Comparison of ENCODE assay signal across 22 cellular contexts in the genomic region with DNA sequence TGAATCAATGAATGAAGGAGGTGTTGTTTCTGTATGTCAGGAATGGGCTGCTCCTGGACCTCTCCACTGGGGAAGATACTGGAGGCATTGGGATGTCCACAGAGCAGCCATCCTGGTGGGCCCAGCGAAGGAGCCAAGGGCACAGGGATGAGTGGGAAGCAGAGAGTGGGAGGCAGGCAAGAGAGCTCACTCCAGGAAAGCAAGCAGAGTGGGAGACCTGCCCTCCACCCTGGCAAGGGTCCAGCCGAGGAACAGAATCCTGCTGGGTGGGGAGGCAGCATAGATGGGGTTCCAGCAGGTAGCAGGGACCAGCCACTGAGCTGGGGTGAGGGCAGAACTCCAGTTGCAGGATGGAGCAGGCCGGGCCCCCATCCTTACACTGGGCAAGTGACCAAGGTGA.
DNase-seq lines count a peak whose midpoint lies in the region; TF ChIP-seq lines count a peak whose summit lies in the region.
"Had no signal": no experiment of that assay in that cellular context is flagged by ENCODE, and none has a peak within 500 bp of the region (broad histone marks: within the 10 kb centered on the region; RNA-seq: fewer than 3 reads in every experiment).

No MANE protein-coding gene starts in this region.

- no peaks in the 10 kb centered on the region for H3K9me3 ChIP-seq in mesenchymal stem cell (ENCODE audit: control insufficient read depth, low read length)
- H3K9me3 ChIP-seq: A549, BE2C had no signal

- no peak for TF ChIP-seq CTCF in osteocyte (IDR thresholded peaks at IDR 0.05)
- no peak for TF ChIP-seq CTCF in type B pancreatic cell (conservative IDR thresholded peaks at IDR 0.05)

- WGBS in mesenchymal stem cell, result 98% methylated on average over 3 of the region's 3 CpGs

- H3K36me3 Mint-ChIP-seq in osteocyte (ENCODE audit: unreplicated experiment) (no peaks in the 10 kb centered on the region), type B pancreatic cell (no peaks in the 10 kb centered on the region)
- H3K36me3 Mint-ChIP-seq in activated T-cell treated with anti-CD3 and anti-CD28 coated beads, Interleukin-2, amount 50 U/mL, for 24 hours (ENCODE audit: low read depth), result no peaks in the 10 kb centered on the region
- H3K36me3 Mint-ChIP-seq: CD14-positive monocyte had no signal

- H3K4ac ChIP-seq in mesenchymal stem cell (ENCODE audit: low read depth in 1 of 2, low read length in 2 of 2), result no peak overlapping the region

- peaks cover 0 to 5% of the 10 kb centered on the region in 2 experiments for H3K36me3 ChIP-seq in mesenchymal stem cell (ENCODE audit: control insufficient read depth in 1 of 2, insufficient read depth in 2 of 2, low read depth in 1 of 2, low read length in 2 of 2)
- H3K36me3 ChIP-seq: BE2C; BLaER1 treated with 17β-estradiol and CSF1 and Interleukin-3, amounts not matched to agents 10 nM and 100 nM had no signal

- H3K23ac ChIP-seq in mesenchymal stem cell (ENCODE audit: low read length in 2 of 2), result no peak overlapping the region

- no peak overlapping the region for H2BK12ac ChIP-seq in mesenchymal stem cell (ENCODE audit: low read length in 2 of 2)

- no peak overlapping the region for H3K4me2 ChIP-seq in mesenchymal stem cell (ENCODE audit: low read length, poor library complexity, severe bottlenecking)
- H3K4me2 ChIP-seq: A549; BLaER1 treated with 17β-estradiol and CSF1 and Interleukin-3, amounts not matched to agents 10 nM and 100 nM had no signal

- H4K8ac ChIP-seq in mesenchymal stem cell (ENCODE audit: low read length), result peak overlapping the region; percentile 7

- no peak overlapping the region for H3K9ac ChIP-seq in mesenchymal stem cell (ENCODE audit: low read length)
- H3K9ac ChIP-seq: BLaER1 treated with 17β-estradiol and CSF1 and Interleukin-3, amounts not matched to agents 10 nM and 100 nM had no signal

- no peak overlapping the region for H3K27ac Mint-ChIP-seq in osteocyte (ENCODE audit: unreplicated experiment)
- no peak overlapping the region for H3K27ac Mint-ChIP-seq in type B pancreatic cell
- H3K27ac Mint-ChIP-seq in activated T-cell treated with anti-CD3 and anti-CD28 coated beads, Interleukin-2, amount 50 U/mL, for 24 hours, result no peak overlapping the region
- H3K27ac Mint-ChIP-seq: CD14-positive monocyte; CD4-positive, alpha-beta T cell had no signal

- no peak overlapping the region for H3K18ac ChIP-seq in mesenchymal stem cell (ENCODE audit: low read depth in 1 of 2, low read length in 2 of 2)

- H2AK5ac ChIP-seq in mesenchymal stem cell (ENCODE audit: low read length, severe bottlenecking), result no peak overlapping the region

- H2AFZ ChIP-seq in mesenchymal stem cell (ENCODE audit: low read depth, low read length), result no peak overlapping the region

- no peak overlapping the region for H3K27ac ChIP-seq in mesenchymal stem cell (ENCODE audit: low read length, poor library complexity, severe bottlenecking)
- H3K27ac ChIP-seq: A549; BLaER1 treated with 17β-estradiol and CSF1 and Interleukin-3, amounts not matched to agents 10 nM and 100 nM had no signal

- no peak overlapping the region for H2BK120ac ChIP-seq in mesenchymal stem cell (ENCODE audit: low read depth, low read length)

- no peak overlapping the region for H2BK5ac ChIP-seq in mesenchymal stem cell (ENCODE audit: low read depth, low read length, poor library complexity, severe bottlenecking)

- H3K9me3 Mint-ChIP-seq in osteocyte (ENCODE audit: unreplicated experiment) (no peaks in the 10 kb centered on the region), type B pancreatic cell (no peaks in the 10 kb centered on the region)
- H3K9me3 Mint-ChIP-seq in activated T-cell treated with anti-CD3 and anti-CD28 coated beads, Interleukin-2, amount 50 U/mL, for 24 hours, result no peaks in the 10 kb centered on the region
- H3K9me3 Mint-ChIP-seq: CD4-positive, alpha-beta T cell; CD8-positive, alpha-beta memory T cell had no signal

- H3K4me1 ChIP-seq in mesenchymal stem cell (ENCODE audit: control insufficient read depth, insufficient read depth, low read depth, low read length), result peaks cover 7% of the 10 kb centered on the region
- H3K4me1 ChIP-seq: A549, BE2C had no signal

- peak; percentile 45 for DNase-seq in activated CD8-positive, alpha-beta memory T cell treated with anti-CD3 and anti-CD28 coated beads, Interleukin-2, amount 50 U/mL, for 48 hours
- DNase-seq in activated CD8-positive, alpha-beta memory T cell treated with anti-CD3 and anti-CD28 coated beads for 24 hours, result no peak
- DNase-seq in mesenchymal stem cell, result no peak
- DNase-seq in osteocyte (ENCODE audit: extremely low spot score, unreplicated experiment), result peak; percentile 82
- DNase-seq in type B pancreatic cell (ENCODE audit: extremely low spot score, unreplicated experiment), result peak; percentile 47
- DNase-seq in mesenteric fat pad (ENCODE audit: low spot score), result no peak
- no peak for DNase-seq in activated T-cell treated with anti-CD3 and anti-CD28 coated beads, Interleukin-2, amount 50 U/mL, for 24 hours
- no peak for DNase-seq in GOT3 (lab: John Stamatoyannopoulos, UW)
- DNase-seq: 8988T; ACHN; AML-193; BE2C; CD4-positive, alpha-beta T cell; CD8-positive, alpha-beta memory T cell; DMS 273 treated with DMSO at 0.1 percent for 48 hours; DMS79; GF-D8; H7; HCEC 1CT had no signal

- peak overlapping the region; percentile 25 for H4K91ac ChIP-seq in mesenchymal stem cell (ENCODE audit: low read length)

- H3K4me3 Mint-ChIP-seq in osteocyte (ENCODE audit: unreplicated experiment), result no peak overlapping the region
- H3K4me3 Mint-ChIP-seq in type B pancreatic cell, result no peak overlapping the region
- no peak overlapping the region for H3K4me3 Mint-ChIP-seq in activated T-cell treated with anti-CD3 and anti-CD28 coated beads, Interleukin-2, amount 50 U/mL, for 24 hours
- H3K4me3 Mint-ChIP-seq: CD14-positive monocyte; CD4-positive, alpha-beta T cell had no signal

- H3K4me1 Mint-ChIP-seq in osteocyte (ENCODE audit: unreplicated experiment), result no peaks in the 10 kb centered on the region
- no peaks in the 10 kb centered on the region for H3K4me1 Mint-ChIP-seq in type B pancreatic cell (ENCODE audit: unreplicated experiment)
- H3K4me1 Mint-ChIP-seq in activated T-cell treated with anti-CD3 and anti-CD28 coated beads, Interleukin-2, amount 50 U/mL, for 24 hours (ENCODE audit: low read depth), result peaks cover 8% of the 10 kb centered on the region

- no peaks in the 10 kb centered on the region for H3K79me1 ChIP-seq in mesenchymal stem cell (replicated peaks; ENCODE audit: low read length, poor library complexity, severe bottlenecking)

- H3K27me3 ChIP-seq in mesenchymal stem cell (ENCODE audit: control insufficient read depth in 1 of 2, insufficient read depth in 1 of 2, low read length in 2 of 2), result no peaks in the 10 kb centered on the region
- H3K27me3 ChIP-seq: BE2C had no signal

- no peak overlapping the region for H3K14ac ChIP-seq in mesenchymal stem cell (ENCODE audit: low read length in 2 of 2)

- H3K27me3 Mint-ChIP-seq in osteocyte (ENCODE audit: unreplicated experiment) (no peaks in the 10 kb centered on the region), type B pancreatic cell (no peaks in the 10 kb centered on the region)
- no peaks in the 10 kb centered on the region for H3K27me3 Mint-ChIP-seq in activated T-cell treated with anti-CD3 and anti-CD28 coated beads, Interleukin-2, amount 50 U/mL, for 24 hours
- H3K27me3 Mint-ChIP-seq: CD4-positive, alpha-beta T cell; CD8-positive, alpha-beta memory T cell had no signal

- H2BK15ac ChIP-seq in mesenchymal stem cell (ENCODE audit: low read depth, poor library complexity, severe bottlenecking), result no peak overlapping the region

- H3K4me3 ChIP-seq in mesenchymal stem cell (ENCODE audit: insufficient read depth in 1 of 2, low read depth in 1 of 2, low read length in 2 of 2), result no peak overlapping the region
- H3K4me3 ChIP-seq: A549; BLaER1 treated with 17β-estradiol and CSF1 and Interleukin-3, amounts not matched to agents 10 nM and 100 nM had no signal

Comparison
In these comparisons a context has a peak if more than half of its experiments do, and no peak if none do; other contexts are left out.
1. DNase-seq: peak in activated CD8-positive, alpha-beta memory T cell treated with anti-CD3 and anti-CD28 coated beads, Interleukin-2, amount 50 U/mL, for 48 hours (single experiment), osteocyte (single experiment) and type B pancreatic cell (single experiment); none in activated CD8-positive, alpha-beta memory T cell treated with anti-CD3 and anti-CD28 coated beads for 24 hours (single experiment), mesenchymal stem cell (single experiment), mesenteric fat pad (single experiment), activated T-cell treated with anti-CD3 and anti-CD28 coated beads, Interleukin-2, amount 50 U/mL, for 24 hours (single experiment) and GOT3 (single experiment).